ENCODE assay signal across 1 cellular context in genomic region chr14:55963295-55963694, GRCh38.
TF ChIP-seq lines count a peak whose summit lies in the region.

No MANE protein-coding gene starts in this region.

TF ChIP-seq in K562, 482 proteins besides CTCF, POLR2A, EP300 and RAD21 (continued from another document and continues in another):
- TF ChIP-seq, protein P1, sequence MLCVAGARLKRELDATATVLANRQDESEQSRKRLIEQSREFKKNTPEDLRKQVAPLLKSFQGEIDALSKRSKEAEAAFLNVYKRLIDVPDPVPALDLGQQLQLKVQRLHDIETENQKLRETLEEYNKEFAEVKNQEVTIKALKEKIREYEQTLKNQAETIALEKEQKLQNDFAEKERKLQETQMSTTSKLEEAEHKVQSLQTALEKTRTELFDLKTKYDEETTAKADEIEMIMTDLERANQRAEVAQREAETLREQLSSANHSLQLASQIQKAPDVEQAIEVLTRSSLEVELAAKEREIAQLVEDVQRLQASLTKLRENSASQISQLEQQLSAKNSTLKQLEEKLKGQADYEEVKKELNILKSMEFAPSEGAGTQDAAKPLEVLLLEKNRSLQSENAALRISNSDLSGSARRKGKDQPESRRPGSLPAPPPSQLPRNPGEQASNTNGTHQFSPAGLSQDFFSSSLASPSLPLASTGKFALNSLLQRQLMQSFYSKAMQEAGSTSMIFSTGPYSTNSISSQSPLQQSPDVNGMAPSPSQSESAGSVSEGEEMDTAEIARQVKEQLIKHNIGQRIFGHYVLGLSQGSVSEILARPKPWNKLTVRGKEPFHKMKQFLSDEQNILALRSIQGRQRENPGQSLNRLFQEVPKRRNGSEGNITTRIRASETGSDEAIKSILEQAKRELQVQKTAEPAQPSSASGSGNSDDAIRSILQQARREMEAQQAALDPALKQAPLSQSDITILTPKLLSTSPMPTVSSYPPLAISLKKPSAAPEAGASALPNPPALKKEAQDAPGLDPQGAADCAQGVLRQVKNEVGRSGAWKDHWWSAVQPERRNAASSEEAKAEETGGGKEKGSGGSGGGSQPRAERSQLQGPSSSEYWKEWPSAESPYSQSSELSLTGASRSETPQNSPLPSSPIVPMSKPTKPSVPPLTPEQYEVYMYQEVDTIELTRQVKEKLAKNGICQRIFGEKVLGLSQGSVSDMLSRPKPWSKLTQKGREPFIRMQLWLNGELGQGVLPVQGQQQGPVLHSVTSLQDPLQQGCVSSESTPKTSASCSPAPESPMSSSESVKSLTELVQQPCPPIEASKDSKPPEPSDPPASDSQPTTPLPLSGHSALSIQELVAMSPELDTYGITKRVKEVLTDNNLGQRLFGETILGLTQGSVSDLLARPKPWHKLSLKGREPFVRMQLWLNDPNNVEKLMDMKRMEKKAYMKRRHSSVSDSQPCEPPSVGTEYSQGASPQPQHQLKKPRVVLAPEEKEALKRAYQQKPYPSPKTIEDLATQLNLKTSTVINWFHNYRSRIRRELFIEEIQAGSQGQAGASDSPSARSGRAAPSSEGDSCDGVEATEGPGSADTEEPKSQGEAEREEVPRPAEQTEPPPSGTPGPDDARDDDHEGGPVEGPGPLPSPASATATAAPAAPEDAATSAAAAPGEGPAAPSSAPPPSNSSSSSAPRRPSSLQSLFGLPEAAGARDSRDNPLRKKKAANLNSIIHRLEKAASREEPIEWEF (CRISPR knock-in tag; IDR thresholded peaks at IDR 0.05) = no peak
- no peak for TF ChIP-seq ZNF436 (CRISPR knock-in tag; IDR thresholded peaks at IDR 0.05)
- peak; percentile 39; the same call in 1 of the 2 replicates for TF ChIP-seq CEBPB (tag; IDR thresholded peaks at IDR 0.05)
- no peak for TF ChIP-seq ZNF347 (CRISPR knock-in tag; IDR thresholded peaks at IDR 0.05; ENCODE audit: low read depth)
- TF ChIP-seq, protein P2, sequence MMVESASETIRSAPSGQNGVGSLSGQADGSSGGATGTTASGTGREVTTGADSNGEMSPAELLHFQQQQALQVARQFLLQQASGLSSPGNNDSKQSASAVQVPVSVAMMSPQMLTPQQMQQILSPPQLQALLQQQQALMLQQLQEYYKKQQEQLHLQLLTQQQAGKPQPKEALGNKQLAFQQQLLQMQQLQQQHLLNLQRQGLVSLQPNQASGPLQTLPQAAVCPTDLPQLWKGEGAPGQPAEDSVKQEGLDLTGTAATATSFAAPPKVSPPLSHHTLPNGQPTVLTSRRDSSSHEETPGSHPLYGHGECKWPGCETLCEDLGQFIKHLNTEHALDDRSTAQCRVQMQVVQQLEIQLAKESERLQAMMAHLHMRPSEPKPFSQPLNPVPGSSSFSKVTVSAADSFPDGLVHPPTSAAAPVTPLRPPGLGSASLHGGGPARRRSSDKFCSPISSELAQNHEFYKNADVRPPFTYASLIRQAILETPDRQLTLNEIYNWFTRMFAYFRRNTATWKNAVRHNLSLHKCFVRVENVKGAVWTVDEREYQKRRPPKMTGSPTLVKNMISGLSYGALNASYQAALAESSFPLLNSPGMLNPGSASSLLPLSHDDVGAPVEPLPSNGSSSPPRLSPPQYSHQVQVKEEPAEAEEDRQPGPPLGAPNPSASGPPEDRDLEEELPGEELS (CRISPR knock-in tag; IDR thresholded peaks at IDR 0.05; ENCODE audit: borderline replicate concordance) = no peak
- peak; percentile 35; the same call in 1 of the 2 replicates for TF ChIP-seq ZNF644 (tag; IDR thresholded peaks at IDR 0.05; ENCODE audit: low read depth)
- TF ChIP-seq VEZF1 (CRISPR knock-in tag; IDR thresholded peaks at IDR 0.05) = peak; percentile 37; the same call in 1 of the 2 replicates
- no peak for TF ChIP-seq SREBF1 (IDR thresholded peaks at IDR 0.05; ENCODE audit: borderline replicate concordance, low read depth, low read length)
- TF ChIP-seq ZBTB8A (IDR thresholded peaks at IDR 0.05; ENCODE audit: partially characterized antibody) = no peak
- TF ChIP-seq, protein P3, sequence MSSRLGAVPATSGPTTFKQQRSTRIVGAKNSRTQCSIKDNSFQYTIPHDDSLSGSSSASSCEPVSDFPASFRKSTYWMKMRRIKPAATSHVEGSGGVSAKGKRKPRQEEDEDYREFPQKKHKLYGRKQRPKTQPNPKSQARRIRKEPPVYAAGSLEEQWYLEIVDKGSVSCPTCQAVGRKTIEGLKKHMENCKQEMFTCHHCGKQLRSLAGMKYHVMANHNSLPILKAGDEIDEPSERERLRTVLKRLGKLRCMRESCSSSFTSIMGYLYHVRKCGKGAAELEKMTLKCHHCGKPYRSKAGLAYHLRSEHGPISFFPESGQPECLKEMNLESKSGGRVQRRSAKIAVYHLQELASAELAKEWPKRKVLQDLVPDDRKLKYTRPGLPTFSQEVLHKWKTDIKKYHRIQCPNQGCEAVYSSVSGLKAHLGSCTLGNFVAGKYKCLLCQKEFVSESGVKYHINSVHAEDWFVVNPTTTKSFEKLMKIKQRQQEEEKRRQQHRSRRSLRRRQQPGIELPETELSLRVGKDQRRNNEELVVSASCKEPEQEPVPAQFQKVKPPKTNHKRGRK (tag; IDR thresholded peaks at IDR 0.05) = no peak
- TF ChIP-seq SIN3B (IDR thresholded peaks at IDR 0.05; ENCODE audit: low read depth) = no peak
- no peak for TF ChIP-seq PHB2 (IDR thresholded peaks at IDR 0.05; ENCODE audit: low read depth)
- no peak for TF ChIP-seq ATF7 (IDR thresholded peaks at IDR 0.05)
- TF ChIP-seq DPF2 (IDR thresholded peaks at IDR 0.05) = no peak
- no peak for TF ChIP-seq NCOA2 (IDR thresholded peaks at IDR 0.05; ENCODE audit: partially characterized antibody in 2 of 2)
- TF ChIP-seq JUN (IDR thresholded peaks at IDR 0.05; ENCODE audit: borderline replicate concordance, low read depth, low read length) = no peak
- TF ChIP-seq JUN (CRISPR knock-in tag; IDR thresholded peaks at IDR 0.05; ENCODE audit: borderline replicate concordance) = no peak
- peak; percentile 60 for TF ChIP-seq NCOR1 (IDR thresholded peaks at IDR 0.05)
- TF ChIP-seq ZNF79 (CRISPR knock-in tag; IDR thresholded peaks at IDR 0.05; ENCODE audit: low read depth) = no peak
- TF ChIP-seq MECOM (CRISPR knock-in tag; IDR thresholded peaks at IDR 0.05) = no peak
- peak; percentile 60 for TF ChIP-seq SOX6 (IDR thresholded peaks at IDR 0.05)
- TF ChIP-seq CBFA2T3 (IDR thresholded peaks at IDR 0.05) = peak; percentile 72
- no peak for TF ChIP-seq DIDO1 (tag; IDR thresholded peaks at IDR 0.05; ENCODE audit: low read depth)
- TF ChIP-seq GABPB1 (CRISPR knock-in tag; IDR thresholded peaks at IDR 0.05) = no peak
- TF ChIP-seq ZNF324 (CRISPR knock-in tag; IDR thresholded peaks at IDR 0.05) = no peak
- TF ChIP-seq SMARCE1 (IDR thresholded peaks at IDR 0.05) = no peak
- TF ChIP-seq TEAD4 (IDR thresholded peaks at IDR 0.05; ENCODE audit: low read length) = peak; percentile 87
- TF ChIP-seq TEAD4 (CRISPR knock-in tag; IDR thresholded peaks at IDR 0.05; ENCODE audit: borderline replicate concordance) = no peak
- no peak for TF ChIP-seq NUFIP1 (IDR thresholded peaks at IDR 0.05; ENCODE audit: partially characterized antibody)
- no peak for TF ChIP-seq SMARCC2 (IDR thresholded peaks at IDR 0.05; ENCODE audit: low read depth)
- no peak for TF ChIP-seq SIX5 (IDR thresholded peaks at IDR 0.05; ENCODE audit: borderline replicate concordance in 1 of 2, insufficient read depth in 1 of 2, low read depth in 1 of 2, low read length in 2 of 2)
- TF ChIP-seq MTA3 (IDR thresholded peaks at IDR 0.05; ENCODE audit: borderline replicate concordance) = no peak
- no peak for TF ChIP-seq POLR3A (IDR thresholded peaks at IDR 0.05; ENCODE audit: borderline replicate concordance, extremely low read depth, insufficient read depth, insufficient read length)
- no peak for TF ChIP-seq BMI1 (IDR thresholded peaks at IDR 0.05; ENCODE audit: low read length)
- TF ChIP-seq, protein P4, sequence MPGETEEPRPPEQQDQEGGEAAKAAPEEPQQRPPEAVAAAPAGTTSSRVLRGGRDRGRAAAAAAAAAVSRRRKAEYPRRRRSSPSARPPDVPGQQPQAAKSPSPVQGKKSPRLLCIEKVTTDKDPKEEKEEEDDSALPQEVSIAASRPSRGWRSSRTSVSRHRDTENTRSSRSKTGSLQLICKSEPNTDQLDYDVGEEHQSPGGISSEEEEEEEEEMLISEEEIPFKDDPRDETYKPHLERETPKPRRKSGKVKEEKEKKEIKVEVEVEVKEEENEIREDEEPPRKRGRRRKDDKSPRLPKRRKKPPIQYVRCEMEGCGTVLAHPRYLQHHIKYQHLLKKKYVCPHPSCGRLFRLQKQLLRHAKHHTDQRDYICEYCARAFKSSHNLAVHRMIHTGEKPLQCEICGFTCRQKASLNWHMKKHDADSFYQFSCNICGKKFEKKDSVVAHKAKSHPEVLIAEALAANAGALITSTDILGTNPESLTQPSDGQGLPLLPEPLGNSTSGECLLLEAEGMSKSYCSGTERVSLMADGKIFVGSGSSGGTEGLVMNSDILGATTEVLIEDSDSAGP (CRISPR knock-in tag; IDR thresholded peaks at IDR 0.05) = no peak
- 0 out of 2 replicates have a peak, but pooled peaks have one; percentile 19 for TF ChIP-seq FOSL1 (tag; conservative IDR thresholded peaks at IDR 0.05)
- TF ChIP-seq L3MBTL2 (IDR thresholded peaks at IDR 0.05) = no peak
- no peak for TF ChIP-seq ATF1 (CRISPR knock-in tag; IDR thresholded peaks at IDR 0.05)
- no peak for TF ChIP-seq ATF1 (tag; IDR thresholded peaks at IDR 0.05)
- TF ChIP-seq, protein P5, sequence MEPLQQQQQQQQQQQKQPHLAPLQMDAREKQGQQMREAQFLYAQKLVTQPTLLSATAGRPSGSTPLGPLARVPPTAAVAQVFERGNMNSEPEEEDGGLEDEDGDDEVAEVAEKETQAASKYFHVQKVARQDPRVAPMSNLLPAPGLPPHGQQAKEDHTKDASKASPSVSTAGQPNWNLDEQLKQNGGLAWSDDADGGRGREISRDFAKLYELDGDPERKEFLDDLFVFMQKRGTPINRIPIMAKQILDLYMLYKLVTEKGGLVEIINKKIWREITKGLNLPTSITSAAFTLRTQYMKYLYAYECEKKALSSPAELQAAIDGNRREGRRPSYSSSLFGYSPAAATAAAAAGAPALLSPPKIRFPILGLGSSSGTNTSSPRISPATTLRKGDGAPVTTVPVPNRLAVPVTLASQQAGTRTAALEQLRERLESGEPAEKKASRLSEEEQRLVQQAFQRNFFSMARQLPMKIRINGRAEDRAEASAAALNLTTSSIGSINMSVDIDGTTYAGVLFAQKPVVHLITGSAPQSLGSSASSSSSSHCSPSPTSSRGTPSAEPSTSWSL (CRISPR knock-in tag; IDR thresholded peaks at IDR 0.05; ENCODE audit: borderline replicate concordance) = no peak
- TF ChIP-seq KLF16 (IDR thresholded peaks at IDR 0.05) = 0 out of 2 replicates have a peak, but pooled peaks have one; percentile 23
- TF ChIP-seq, protein P6, sequence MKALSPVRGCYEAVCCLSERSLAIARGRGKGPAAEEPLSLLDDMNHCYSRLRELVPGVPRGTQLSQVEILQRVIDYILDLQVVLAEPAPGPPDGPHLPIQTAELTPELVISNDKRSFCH (CRISPR knock-in tag; IDR thresholded peaks at IDR 0.05) = no peak
- TF ChIP-seq, protein P6 (tag; IDR thresholded peaks at IDR 0.05) = no peak
- no peak for TF ChIP-seq CREM (IDR thresholded peaks at IDR 0.05; ENCODE audit: low read depth)
- TF ChIP-seq MBD2 (IDR thresholded peaks at IDR 0.05; ENCODE audit: borderline replicate concordance, low read depth) = no peak
- TF ChIP-seq SAFB (IDR thresholded peaks at IDR 0.05; ENCODE audit: borderline replicate concordance, low read depth, low read length) = no peak
- TF ChIP-seq, protein P7, sequence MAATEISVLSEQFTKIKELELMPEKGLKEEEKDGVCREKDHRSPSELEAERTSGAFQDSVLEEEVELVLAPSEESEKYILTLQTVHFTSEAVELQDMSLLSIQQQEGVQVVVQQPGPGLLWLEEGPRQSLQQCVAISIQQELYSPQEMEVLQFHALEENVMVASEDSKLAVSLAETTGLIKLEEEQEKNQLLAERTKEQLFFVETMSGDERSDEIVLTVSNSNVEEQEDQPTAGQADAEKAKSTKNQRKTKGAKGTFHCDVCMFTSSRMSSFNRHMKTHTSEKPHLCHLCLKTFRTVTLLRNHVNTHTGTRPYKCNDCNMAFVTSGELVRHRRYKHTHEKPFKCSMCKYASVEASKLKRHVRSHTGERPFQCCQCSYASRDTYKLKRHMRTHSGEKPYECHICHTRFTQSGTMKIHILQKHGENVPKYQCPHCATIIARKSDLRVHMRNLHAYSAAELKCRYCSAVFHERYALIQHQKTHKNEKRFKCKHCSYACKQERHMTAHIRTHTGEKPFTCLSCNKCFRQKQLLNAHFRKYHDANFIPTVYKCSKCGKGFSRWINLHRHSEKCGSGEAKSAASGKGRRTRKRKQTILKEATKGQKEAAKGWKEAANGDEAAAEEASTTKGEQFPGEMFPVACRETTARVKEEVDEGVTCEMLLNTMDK (IDR thresholded peaks at IDR 0.05; ENCODE audit: borderline replicate concordance, insufficient read depth, low read depth, low read length, poor library complexity, severe bottlenecking) = no peak
- TF ChIP-seq CTBP1 (IDR thresholded peaks at IDR 0.05; ENCODE audit: borderline replicate concordance) = no peak
- no peak for TF ChIP-seq ETV6 (IDR thresholded peaks at IDR 0.05; ENCODE audit: borderline replicate concordance in 1 of 2, low read depth in 2 of 2, low read length in 1 of 2)
- TF ChIP-seq ETV6 (CRISPR knock-in tag; IDR thresholded peaks at IDR 0.05; ENCODE audit: borderline replicate concordance) = no peak
- TF ChIP-seq ZNF384 (IDR thresholded peaks at IDR 0.05; ENCODE audit: low read depth, low read length) = no peak
